Comparison of ENCODE assay signal across 8 cellular contexts in genomic region chr3:66037330-66037985, GRCh38. TPM values are rescaled to one million over a fixed set of nuclear protein-coding genes. Genes with fewer than 3 reads are reported as not detected.
A peak's percentile ranks its signal among the peaks of the same experiment; 100 is the strongest.
DNase-seq lines count a peak whose midpoint lies in the region; ATAC-seq, FAIRE-seq and TF ChIP-seq lines count a peak whose summit lies in the region.

No MANE protein-coding gene starts in this region.

- H3K27me3 ChIP-seq in DOHH2 (ENCODE audit: control insufficient read depth, low read length) (peaks cover 19% of the 10 kb centered on the region), Loucy (ENCODE audit: insufficient read depth, low read length, poor library complexity, severe bottlenecking) (no peaks in the 10 kb centered on the region), breast epithelium (no peaks in the 10 kb centered on the region)

- H3K9ac ChIP-seq in Loucy (ENCODE audit: low read depth, low read length, poor library complexity, severe bottlenecking) (peak overlapping the region; percentile 74), kidney (ENCODE audit: low read length in 2 of 2) (peak overlapping the region; percentile 79 to 85)

- ATAC-seq in stimulated activated memory B cell treated with anti-CD40 and anti-IgM and Interleukin-4, amounts not matched to agents 10 μg/mL and 1 μg/mL and 100 μg/mL, for 72 hours = no peak
- ATAC-seq in GM18511 (IDR thresholded peaks at IDR 0.05; ENCODE audit: unreplicated experiment) = no peak
- no peak for ATAC-seq in activated CD8-positive, alpha-beta memory T cell treated with anti-CD3 and anti-CD28 coated beads, Interleukin-2, amount 10 ng/mL, durations not matched to agents 7 days and 5 days

- CTCF ChIA-PET in activated CD8-positive, alpha-beta memory T cell treated with anti-CD3 and anti-CD28 coated beads, Interleukin-2, amount 10 ng/mL, durations not matched to agents 7 days and 5 days (lab: Charles Lee) = no interaction called here

- H3K79me2 ChIP-seq in DOHH2 (ENCODE audit: control insufficient read depth, low read length) (no peaks in the 10 kb centered on the region), Loucy (ENCODE audit: insufficient read depth, low read length) (peaks cover 11% of the 10 kb centered on the region; the same call in 1 of the 2 replicates)

- H3K36me3 Mint-ChIP-seq in stimulated activated memory B cell treated with anti-CD40 and anti-IgM and Interleukin-4, amounts not matched to agents 10 μg/mL and 1 μg/mL and 100 μg/mL, for 72 hours = no peaks in the 10 kb centered on the region
- H3K36me3 Mint-ChIP-seq in activated CD8-positive, alpha-beta memory T cell treated with anti-CD3 and anti-CD28 coated beads, Interleukin-2, amount 10 ng/mL, durations not matched to agents 7 days and 5 days = no peaks in the 10 kb centered on the region

- H3K4me3 ChIP-seq in DOHH2 (ENCODE audit: low read length) (peak overlapping the region; percentile 73), Loucy (ENCODE audit: low read length, poor library complexity, severe bottlenecking) (peak overlapping the region; percentile 82), breast epithelium (peak overlapping the region; percentile 70 to 82 (median 75)), kidney (ENCODE audit: low read length in 2 of 2) (peak overlapping the region; percentile 82 to 97)

- H4K20me1 ChIP-seq in DOHH2 (ENCODE audit: control insufficient read depth, insufficient read depth, low read depth, low read length) = no peaks in the 10 kb centered on the region
- H4K20me1 ChIP-seq in Loucy (ENCODE audit: insufficient read depth, low read length, poor library complexity, severe bottlenecking) = no peaks in the 10 kb centered on the region

- DNase-seq in breast epithelium (ENCODE audit: low spot score in 2 of 2) = peak; percentile 59 to 61
- DNase-seq in kidney = peak; percentile 70
- no peak for DNase-seq in stimulated activated CD4-positive, alpha-beta T cell treated with anti-CD3 and anti-CD28 coated beads, Interleukin-4, amount 100 ng/mL, for 24 hours
- no peak for DNase-seq in activated CD8-positive, alpha-beta memory T cell treated with anti-CD3 and anti-CD28 coated beads, Interleukin-2, amount 10 ng/mL, durations not matched to agents 7 days and 5 days

- H3K36me3 ChIP-seq in DOHH2 (ENCODE audit: control insufficient read depth, low read length) (no peaks in the 10 kb centered on the region), Loucy (ENCODE audit: insufficient read depth, low read length) (no peaks in the 10 kb centered on the region), breast epithelium (no peaks in the 10 kb centered on the region), kidney (ENCODE audit: control insufficient read depth in 1 of 2, insufficient read depth in 2 of 2, low read length in 2 of 2) (no peaks in the 10 kb centered on the region)

- H3K4me3 Mint-ChIP-seq in stimulated activated memory B cell treated with anti-CD40 and anti-IgM and Interleukin-4, amounts not matched to agents 10 μg/mL and 1 μg/mL and 100 μg/mL, for 72 hours = peak overlapping the region; percentile 80
- no peak overlapping the region for H3K4me3 Mint-ChIP-seq in activated CD8-positive, alpha-beta memory T cell treated with anti-CD3 and anti-CD28 coated beads, Interleukin-2, amount 10 ng/mL, durations not matched to agents 7 days and 5 days

- H3K4me1 ChIP-seq in DOHH2 (ENCODE audit: control insufficient read depth, low read length) = no peaks in the 10 kb centered on the region
- peaks cover 20% of the 10 kb centered on the region for H3K4me1 ChIP-seq in Loucy (ENCODE audit: insufficient read depth, low read length, poor library complexity, severe bottlenecking)
- peaks cover 0 to 13% of the 10 kb centered on the region in 2 donors for H3K4me1 ChIP-seq in breast epithelium
- H3K4me1 ChIP-seq in kidney (ENCODE audit: control insufficient read depth in 1 of 2, insufficient read depth in 1 of 2, low read depth in 1 of 2, low read length in 2 of 2) = peaks cover 0 to 13% of the 10 kb centered on the region in 2 donors

- FAIRE-seq in kidney (lab: Jason Lieb, UNC) = no peak

- H3K4me1 Mint-ChIP-seq in stimulated activated memory B cell treated with anti-CD40 and anti-IgM and Interleukin-4, amounts not matched to agents 10 μg/mL and 1 μg/mL and 100 μg/mL, for 72 hours = peaks cover 22% of the 10 kb centered on the region
- H3K4me1 Mint-ChIP-seq in activated CD8-positive, alpha-beta memory T cell treated with anti-CD3 and anti-CD28 coated beads, Interleukin-2, amount 10 ng/mL, durations not matched to agents 7 days and 5 days = peaks cover 18% of the 10 kb centered on the region

- no peak overlapping the region for H3K27ac Mint-ChIP-seq in stimulated activated memory B cell treated with anti-CD40 and anti-IgM and Interleukin-4, amounts not matched to agents 10 μg/mL and 1 μg/mL and 100 μg/mL, for 72 hours
- H3K27ac Mint-ChIP-seq in activated CD8-positive, alpha-beta memory T cell treated with anti-CD3 and anti-CD28 coated beads, Interleukin-2, amount 10 ng/mL, durations not matched to agents 7 days and 5 days = no peak overlapping the region

- H3K9me2 ChIP-seq in DOHH2 (replicated peaks; ENCODE audit: control insufficient read depth, low read length) (no peaks in the 10 kb centered on the region), Loucy (replicated peaks; ENCODE audit: low read depth, low read length) (no peaks in the 10 kb centered on the region)

- H3K4me2 ChIP-seq in DOHH2 (ENCODE audit: low read length) (peak overlapping the region; percentile 70), Loucy (ENCODE audit: low read depth, low read length, poor library complexity, severe bottlenecking) (peak overlapping the region; percentile 62)

- intact Hi-C loops in breast epithelium (cut with DNase I; ENCODE audit: low total_unique reads) (no loop called here), kidney (cut with DNase I) (no loop called here)

- H2AFZ ChIP-seq in Loucy (ENCODE audit: low read length) = no peak overlapping the region; the same call in 1 of the 2 replicates

- no peak for TF ChIP-seq CTCF in DOHH2 (IDR thresholded peaks at IDR 0.05; ENCODE audit: low read depth, low read length, poor library complexity, severe bottlenecking)
- no peak for TF ChIP-seq CTCF in Loucy (conservative IDR thresholded peaks at IDR 0.05; ENCODE audit: low read length)
- peak in 2 of 3 donors; percentile 8 to 66 for TF ChIP-seq CTCF in breast epithelium (IDR thresholded peaks at IDR 0.05)
- TF ChIP-seq CTCF in kidney (IDR thresholded peaks at IDR 0.05; ENCODE audit: borderline replicate concordance, extremely low read depth, insufficient read depth) = no peak

- H3K9me3 ChIP-seq in DOHH2 (ENCODE audit: control insufficient read depth, insufficient read depth, low read length) = no peaks in the 10 kb centered on the region
- H3K9me3 ChIP-seq in Loucy (ENCODE audit: insufficient read depth, low read depth, low read length) = no peaks in the 10 kb centered on the region
- no peaks in the 10 kb centered on the region for H3K9me3 ChIP-seq in breast epithelium
- H3K9me3 ChIP-seq in kidney (ENCODE audit: control insufficient read depth in 1 of 2, low read length in 2 of 2) = no peaks in the 10 kb centered on the region

- H3K27me3 Mint-ChIP-seq in stimulated activated memory B cell treated with anti-CD40 and anti-IgM and Interleukin-4, amounts not matched to agents 10 μg/mL and 1 μg/mL and 100 μg/mL, for 72 hours = peaks cover 63% of the 10 kb centered on the region
- H3K27me3 Mint-ChIP-seq in activated CD8-positive, alpha-beta memory T cell treated with anti-CD3 and anti-CD28 coated beads, Interleukin-2, amount 10 ng/mL, durations not matched to agents 7 days and 5 days = peaks cover 70% of the 10 kb centered on the region

- H3K9me3 Mint-ChIP-seq in stimulated activated memory B cell treated with anti-CD40 and anti-IgM and Interleukin-4, amounts not matched to agents 10 μg/mL and 1 μg/mL and 100 μg/mL, for 72 hours = no peaks in the 10 kb centered on the region
- H3K9me3 Mint-ChIP-seq in activated CD8-positive, alpha-beta memory T cell treated with anti-CD3 and anti-CD28 coated beads, Interleukin-2, amount 10 ng/mL, durations not matched to agents 7 days and 5 days (ENCODE audit: low read depth) = no peaks in the 10 kb centered on the region

- no peak overlapping the region for H3K27ac ChIP-seq in DOHH2 (ENCODE audit: low read depth, low read length)
- H3K27ac ChIP-seq in breast epithelium = peak overlapping the region; percentile 94 to 97
- peak overlapping the region; percentile 95 to 96 for H3K27ac ChIP-seq in kidney (ENCODE audit: low read depth in 2 of 2, low read length in 2 of 2)

- H3F3A ChIP-seq in DOHH2 (ENCODE audit: control insufficient read depth, insufficient read depth) (no peaks in the 10 kb centered on the region), Loucy (ENCODE audit: low read depth) (no peaks in the 10 kb centered on the region)

- no peak for TF ChIP-seq POLR2A in breast epithelium (IDR thresholded peaks at IDR 0.05)

RNA-seq across cellular contexts. Expression of gene MAGI1, which starts 1.3 kb away (rescaled TPM):
- total RNA-seq in breast epithelium (10 to 100 TPM; 22.1 to 94.4 (median 70.5) TPM), kidney (42.8 TPM)
- 8.2 TPM for polyA plus RNA-seq in kidney (ENCODE audit: insufficient read depth, low read depth, low replicate concordance)
- total RNA-seq in activated CD8-positive, alpha-beta memory T cell treated with anti-CD3 and anti-CD28 coated beads, Interleukin-2, amount 10 ng/mL, durations not matched to agents 7 days and 5 days = 1 to 10 TPM in 1 of 2 experiments, under 1 TPM in 1; 0.29 to 4.3 TPM

Comparison
In these comparisons a context has a peak if more than half of its experiments do, and no peak if none do; other contexts are left out.
1. CTCF ChIP-seq: peak in breast epithelium (2 of 3); none in DOHH2 (single experiment), Loucy (single experiment) and kidney (single experiment).
2. DNase-seq: peak in breast epithelium (2 of 2) and kidney (single experiment); none in stimulated activated CD4-positive, alpha-beta T cell treated with anti-CD3 and anti-CD28 coated beads, Interleukin-4, amount 100 ng/mL, for 24 hours (single experiment) and activated CD8-positive, alpha-beta memory T cell treated with anti-CD3 and anti-CD28 coated beads, Interleukin-2, amount 10 ng/mL, durations not matched to agents 7 days and 5 days (single experiment).
3. Peak in every context shown above with its lines, with median percentiles within 50 percentile points of each other: H3K4me3 ChIP-seq.